ENCODE assay signal across 8 cellular contexts in genomic region chr1:155307247-155307740, GRCh38. TPM values are rescaled to one million over a fixed set of nuclear protein-coding genes. Genes with fewer than 3 reads are reported as not detected.
DNase-seq lines count a peak whose midpoint lies in the region; TF ChIP-seq lines count a peak whose summit lies in the region.

No MANE protein-coding gene starts in this region.

- H3K4me3 ChIP-seq in NB4 (ENCODE audit: low read depth, low read length): no peak overlapping the region
- H3K4me3 ChIP-seq in mesendoderm (ENCODE audit: low read length): no peak overlapping the region

- H2AK5ac ChIP-seq in mesendoderm (ENCODE audit: low read length): no peak overlapping the region

- no peak overlapping the region for H3K9ac ChIP-seq in mesendoderm (ENCODE audit: low read length)

- no peaks in the 10 kb centered on the region for H3K27me3 ChIP-seq in mesendoderm (ENCODE audit: insufficient read depth, low read length, poor library complexity)

- peaks cover 32% of the 10 kb centered on the region for H3K36me3 Mint-ChIP-seq in activated naive CD8-positive, alpha-beta T cell treated with anti-CD3 and anti-CD28 coated beads for 36 hours

- H2BK15ac ChIP-seq in mesendoderm (replicated peaks; ENCODE audit: low read depth): peak overlapping the region; percentile 59

- H4K5ac ChIP-seq in mesendoderm (ENCODE audit: low read length): no peak overlapping the region

- no peak overlapping the region for H2BK5ac ChIP-seq in mesendoderm (ENCODE audit: low read length)

- H4K8ac ChIP-seq in mesendoderm (ENCODE audit: low read depth, low read length): no peak overlapping the region

- no peaks in the 10 kb centered on the region for H3K4me1 ChIP-seq in mesendoderm (ENCODE audit: control insufficient read depth, low read depth, low read length)

- peak overlapping the region; percentile 79 for H3K56ac ChIP-seq in mesendoderm (ENCODE audit: low read length)

- H2BK120ac ChIP-seq in mesendoderm (ENCODE audit: low read depth, low read length): no peak overlapping the region

- peaks cover 16% of the 10 kb centered on the region for H3K79me1 ChIP-seq in mesendoderm (ENCODE audit: low read length)

- peak overlapping the region; percentile 90 for H3K27ac ChIP-seq in mesendoderm (ENCODE audit: low read depth, low read length)

- no peak overlapping the region for H3K23ac ChIP-seq in mesendoderm (ENCODE audit: low read length)

- DNase-seq in NCI-H524 (lab: John Stamatoyannopoulos, UW): peak; percentile 16 to 30
- no peak for DNase-seq in NCI-H524 treated with DMSO at 0.1 percent for 48 hours (lab: John Stamatoyannopoulos, UW)
- peak; percentile 83 for DNase-seq in NB4 (ENCODE audit: low read depth)
- DNase-seq in activated naive CD8-positive, alpha-beta T cell treated with anti-CD3 and anti-CD28 coated beads for 36 hours: no peak
- DNase-seq in mesendoderm: peak; percentile 86
- no peak for DNase-seq in AG08396 (ENCODE audit: low spot score)
- no peak for DNase-seq in activated gamma-delta T cell treated with Interleukin-2 at 50 U/mL for 16 hours
- DNase-seq in NCI-H2107 (lab: John Stamatoyannopoulos, UW): no peak

- TF ChIP-seq CTCF in NB4 (IDR thresholded peaks at IDR 0.05; ENCODE audit: low read depth, low read length): peak; percentile 32

- WGBS in mesendoderm (ENCODE audit: extremely low coverage, insufficient coverage, low lambda C conversion rate): no CpG with 5 or more reads among the region's 6 CpGs

- peak overlapping the region; percentile 95 for H3K4me3 Mint-ChIP-seq in activated naive CD8-positive, alpha-beta T cell treated with anti-CD3 and anti-CD28 coated beads for 36 hours

- TF ChIP-seq POLR2A in NB4 (IDR thresholded peaks at IDR 0.05; ENCODE audit: extremely low read depth, insufficient read length): no peak

- H3K4me1 Mint-ChIP-seq in activated naive CD8-positive, alpha-beta T cell treated with anti-CD3 and anti-CD28 coated beads for 36 hours: peaks cover 27% of the 10 kb centered on the region

- H3K27me3 Mint-ChIP-seq in activated naive CD8-positive, alpha-beta T cell treated with anti-CD3 and anti-CD28 coated beads for 36 hours: peaks cover 4% of the 10 kb centered on the region

- peak overlapping the region; percentile 99 for H3K27ac Mint-ChIP-seq in activated naive CD8-positive, alpha-beta T cell treated with anti-CD3 and anti-CD28 coated beads for 36 hours

- peaks cover 28% of the 10 kb centered on the region for H3K79me2 ChIP-seq in mesendoderm (ENCODE audit: control insufficient read depth, insufficient read depth, low read length)

- H3K36me3 ChIP-seq in mesendoderm (ENCODE audit: control insufficient read depth, insufficient read depth, low read length): no peaks in the 10 kb centered on the region

- peak overlapping the region; percentile 40 for H3K4ac ChIP-seq in mesendoderm (ENCODE audit: low read depth, low read length)

- no peak overlapping the region for H3K4me2 ChIP-seq in mesendoderm (ENCODE audit: low read length)

- peak overlapping the region; percentile 23 for H3K18ac ChIP-seq in mesendoderm (ENCODE audit: low read length)

- H3K9me3 Mint-ChIP-seq in activated naive CD8-positive, alpha-beta T cell treated with anti-CD3 and anti-CD28 coated beads for 36 hours: no peaks in the 10 kb centered on the region

RNA-seq across cellular contexts. Expression of gene FDPS, which starts 1.4 kb away (rescaled TPM):
- 100 to 1,000 TPM; 256 to 264 TPM for total RNA-seq in activated naive CD8-positive, alpha-beta T cell treated with anti-CD3 and anti-CD28 coated beads for 36 hours
- 307 TPM for polyA plus RNA-seq in mesendoderm (2013, experiment 1 of 2)
- 295 TPM for polyA plus RNA-seq in mesendoderm (2013, experiment 2 of 2)

RNA-seq across cellular contexts. Expression of gene PKLR, which starts 6.1 kb away (rescaled TPM):
- total RNA-seq in activated naive CD8-positive, alpha-beta T cell treated with anti-CD3 and anti-CD28 coated beads for 36 hours: not detected
- 0.28 TPM for polyA plus RNA-seq in mesendoderm (2013, experiment 1 of 2)
- polyA plus RNA-seq in mesendoderm (2013, experiment 2 of 2): 0.35 TPM

RNA-seq across cellular contexts. Expression of gene RUSC1, which starts 13.4 kb away (rescaled TPM):
- total RNA-seq in activated naive CD8-positive, alpha-beta T cell treated with anti-CD3 and anti-CD28 coated beads for 36 hours: 10 to 100 TPM; 23.7 to 24.2 TPM
- 36.2 TPM for polyA plus RNA-seq in mesendoderm (2013, experiment 1 of 2)
- polyA plus RNA-seq in mesendoderm (2013, experiment 2 of 2): 36.1 TPM

RNA-seq across cellular contexts. Expression of gene HCN3, which starts 30.0 kb away (rescaled TPM):
- 1 to 10 TPM; 1.5 to 1.6 TPM for total RNA-seq in activated naive CD8-positive, alpha-beta T cell treated with anti-CD3 and anti-CD28 coated beads for 36 hours
- 1.5 TPM for polyA plus RNA-seq in mesendoderm (2013, experiment 1 of 2)
- 1.4 TPM for polyA plus RNA-seq in mesendoderm (2013, experiment 2 of 2)

RNA-seq across cellular contexts. Expression of gene CLK2, which starts 34.0 kb away (rescaled TPM):
- 10 to 100 TPM; 61.4 to 65.9 TPM for total RNA-seq in activated naive CD8-positive, alpha-beta T cell treated with anti-CD3 and anti-CD28 coated beads for 36 hours
- 51.4 TPM for polyA plus RNA-seq in mesendoderm (2013, experiment 1 of 2)
- 48.2 TPM for polyA plus RNA-seq in mesendoderm (2013, experiment 2 of 2)

Comparison
In these comparisons a context has a peak if more than half of its experiments do, and no peak if none do; other contexts are left out.
1. DNase-seq: peak in NCI-H524 (2 of 2), NB4 (single experiment) and mesendoderm (single experiment); none in NCI-H524 treated with DMSO at 0.1 percent for 48 hours (single experiment), activated naive CD8-positive, alpha-beta T cell treated with anti-CD3 and anti-CD28 coated beads for 36 hours (single experiment), AG08396 (single experiment), activated gamma-delta T cell treated with Interleukin-2 at 50 U/mL for 16 hours (single experiment) and NCI-H2107 (single experiment).